In the genomic region with DNA sequence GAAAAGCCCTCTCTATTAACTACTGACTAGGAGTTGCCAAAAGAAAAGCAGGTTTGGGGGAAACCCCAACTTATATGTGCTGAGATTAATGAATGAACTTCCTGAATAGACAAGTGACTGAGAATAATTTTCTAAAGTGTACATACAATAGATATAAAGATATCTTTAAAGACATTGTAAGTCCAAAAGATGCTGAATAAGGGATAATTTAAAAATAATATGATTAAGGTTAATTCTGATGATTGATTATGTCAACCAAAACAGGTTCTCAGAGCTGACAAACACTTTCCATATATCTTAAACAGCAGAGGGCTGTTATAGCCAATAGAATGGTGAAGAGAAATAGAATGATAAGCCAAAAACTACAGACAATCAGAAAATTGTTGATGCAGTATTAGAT, we compare ENCODE assay signal across 25 cellular contexts.
"Had no signal": no experiment of that assay in that cellular context is flagged by ENCODE, and none has a peak within 500 bp of the region (broad histone marks: within the 10 kb centered on the region; RNA-seq: fewer than 3 reads in every experiment).

No MANE protein-coding gene starts in this region.

- H3K4me3 ChIP-seq: esophagus squamous epithelium, gastrocnemius medialis, heart right ventricle, left lung, lower lobe of right lung, mucosa of descending colon had no signal

- H3K27me3 ChIP-seq: esophagus squamous epithelium, gastrocnemius medialis, heart right ventricle, left lung had no signal

- H3K9me3 ChIP-seq: esophagus squamous epithelium, gastrocnemius medialis, left lung, lower lobe of right lung, mucosa of descending colon had no signal

- H3K27ac ChIP-seq: epithelial cell of prostate, esophagus squamous epithelium, gastrocnemius medialis, heart right ventricle, left lung, lower lobe of right lung had no signal

- H3K4me1 ChIP-seq: gastrocnemius medialis, heart right ventricle, left lung, lower lobe of right lung had no signal

- DNase-seq: cortex of kidney; effector CD8-positive, alpha-beta T cell; effector memory CD8-positive, alpha-beta T cell; endodermal cell; erythroblast; esophagus squamous epithelium; foreskin fibroblast; foreskin melanocyte; gastrocnemius medialis; glutamatergic neuron; head of caudate nucleus; heart right ventricle; hippocampal formation; left cardiac atrium; left lung; left ventricle myocardium superior; lower lobe of right lung; mesenchymal stem cell; mucosa of descending colon; naive B cell; naive thymus-derived CD8-positive, alpha-beta T cell had no signal

- H3K36me3 ChIP-seq: esophagus squamous epithelium, gastrocnemius medialis, heart right ventricle, left lung, lower lobe of right lung had no signal

- ATAC-seq: effector memory CD8-positive, alpha-beta T cell; esophagus mucosa; gastrocnemius medialis; heart right ventricle; left cardiac atrium; left lung; left ventricle myocardium superior; lower lobe of right lung; mucosa of descending colon; naive thymus-derived CD8-positive, alpha-beta T cell had no signal

- FAIRE-seq: endometrium, keratinocyte had no signal
